Comparison of ENCODE assay signal across 11 cellular contexts in the genomic region with DNA sequence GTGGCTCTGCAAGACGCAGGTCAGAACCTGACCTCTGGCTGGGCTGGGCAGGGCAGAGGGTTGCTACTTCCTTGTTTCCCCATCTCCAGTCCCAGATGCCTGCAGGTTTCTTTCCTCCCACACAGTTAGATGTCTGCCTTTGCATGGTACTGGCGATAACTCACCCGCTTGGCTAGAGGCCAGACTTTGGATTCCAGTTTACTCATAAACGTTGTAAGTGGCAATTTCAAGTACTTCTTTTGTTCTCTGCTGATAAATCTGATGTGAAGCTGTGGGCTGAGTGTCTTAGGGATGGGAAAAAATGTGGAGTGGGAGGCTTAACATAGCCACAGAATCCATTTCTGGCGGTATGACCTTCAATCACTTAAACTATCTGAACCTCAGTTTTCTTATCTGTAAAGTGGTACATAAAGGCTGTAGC.
DNase-seq lines count a peak whose midpoint lies in the region; ATAC-seq and TF ChIP-seq lines count a peak whose summit lies in the region.
"Had no signal": no experiment of that assay in that cellular context is flagged by ENCODE, and none has a peak within 500 bp of the region (broad histone marks: within the 10 kb centered on the region; RNA-seq: fewer than 3 reads in every experiment).

No MANE protein-coding gene starts in this region.

- ATAC-seq in activated CD8-positive, alpha-beta T cell treated with anti-CD3 and anti-CD28 coated beads for 36 hours, result no peak
- ATAC-seq: WTC11 had no signal

- no peak for TF ChIP-seq EP300 in stomach (IDR thresholded peaks at IDR 0.05)

- no peak overlapping the region for H3K4me3 Mint-ChIP-seq in activated CD8-positive, alpha-beta T cell treated with anti-CD3 and anti-CD28 coated beads for 36 hours
- H3K4me3 Mint-ChIP-seq: central memory CD8-positive, alpha-beta T cell; WTC11 had no signal

- H3K9me3 Mint-ChIP-seq in activated CD8-positive, alpha-beta T cell treated with anti-CD3 and anti-CD28 coated beads for 36 hours, result no peaks in the 10 kb centered on the region
- H3K9me3 Mint-ChIP-seq: central memory CD8-positive, alpha-beta T cell; WTC11 had no signal

- no peak for TF ChIP-seq CTCF in stomach (IDR thresholded peaks at IDR 0.05)
- no peak for TF ChIP-seq CTCF in activated CD8-positive, alpha-beta T cell treated with anti-CD3 and anti-CD28 coated beads for 36 hours (IDR thresholded peaks at IDR 0.05)

- peaks cover 0 to 6% (median 3%) of the 10 kb centered on the region in 4 donors for H3K4me1 ChIP-seq in stomach

- CTCF ChIA-PET in activated CD8-positive, alpha-beta T cell treated with anti-CD3 and anti-CD28 coated beads for 36 hours (lab: Charles Lee), result no interaction called here

- H3K27ac Mint-ChIP-seq in activated CD8-positive, alpha-beta T cell treated with anti-CD3 and anti-CD28 coated beads for 36 hours, result no peak overlapping the region
- H3K27ac Mint-ChIP-seq: WTC11 had no signal

- H3K4me1 Mint-ChIP-seq in activated CD8-positive, alpha-beta T cell treated with anti-CD3 and anti-CD28 coated beads for 36 hours (ENCODE audit: low read depth), result no peaks in the 10 kb centered on the region
- H3K4me1 Mint-ChIP-seq: central memory CD8-positive, alpha-beta T cell had no signal

- peak; percentile 1 for DNase-seq in DMS79 treated with DMSO at 0.1 percent for 48 hours (lab: John Stamatoyannopoulos, UW)
- no peak for DNase-seq in DMS79 (lab: John Stamatoyannopoulos, UW)
- peak; percentile 98 for DNase-seq in NCI-H226
- DNase-seq in dedifferentiated amniotic fluid mesenchymal stem cell (ENCODE audit: extremely low spot score), result peak; percentile 56
- peak; percentile 53 for DNase-seq in stomach
- DNase-seq in T1000 (lab: John Stamatoyannopoulos, UW), result no peak
- DNase-seq in activated CD8-positive, alpha-beta T cell treated with anti-CD3 and anti-CD28 coated beads for 36 hours, result no peak
- DNase-seq in SIG-M5 (lab: John Stamatoyannopoulos, UW), result no peak
- DNase-seq: 8988T had no signal

- no peaks in the 10 kb centered on the region for H3K36me3 ChIP-seq in stomach

- no peaks in the 10 kb centered on the region for H3K9me3 ChIP-seq in stomach

- H3K27ac ChIP-seq in stomach, result no peak overlapping the region

- intact Hi-C loops in stomach (cut with DNase I; ENCODE audit: low total_unique reads), result no loop called here
- intact Hi-C loops in activated CD8-positive, alpha-beta T cell treated with anti-CD3 and anti-CD28 coated beads for 36 hours (cut with micrococcal nuclease), result no loop called here

- peaks cover 0 to 6% (median 0%) of the 10 kb centered on the region in 3 donors for H3K27me3 ChIP-seq in stomach

- no peak for TF ChIP-seq POLR2A in stomach (IDR thresholded peaks at IDR 0.05)

- peaks cover 11% of the 10 kb centered on the region for H3K27me3 Mint-ChIP-seq in activated CD8-positive, alpha-beta T cell treated with anti-CD3 and anti-CD28 coated beads for 36 hours

- 37 to 44% (median 40%) methylated on average over 5 of the region's 5 CpGs for WGBS in stomach, 5 donors

- no peaks in the 10 kb centered on the region for H3K36me3 Mint-ChIP-seq in activated CD8-positive, alpha-beta T cell treated with anti-CD3 and anti-CD28 coated beads for 36 hours (ENCODE audit: low read depth)
- H3K36me3 Mint-ChIP-seq: WTC11 had no signal

- no peak overlapping the region for H3K4me3 ChIP-seq in stomach

- POLR2A ChIA-PET in activated CD8-positive, alpha-beta T cell treated with anti-CD3 and anti-CD28 coated beads for 36 hours (lab: Charles Lee), result no interaction called here

Comparison
In these comparisons a context has a peak if more than half of its experiments do, and no peak if none do; other contexts are left out.
1. DNase-seq: peak in DMS79 treated with DMSO at 0.1 percent for 48 hours (single experiment), NCI-H226 (single experiment), dedifferentiated amniotic fluid mesenchymal stem cell (single experiment) and stomach (single experiment); none in DMS79 (single experiment), T1000 (single experiment), activated CD8-positive, alpha-beta T cell treated with anti-CD3 and anti-CD28 coated beads for 36 hours (single experiment) and SIG-M5 (single experiment).